19 cellular contexts compared by ENCODE assay signal in the genomic region with DNA sequence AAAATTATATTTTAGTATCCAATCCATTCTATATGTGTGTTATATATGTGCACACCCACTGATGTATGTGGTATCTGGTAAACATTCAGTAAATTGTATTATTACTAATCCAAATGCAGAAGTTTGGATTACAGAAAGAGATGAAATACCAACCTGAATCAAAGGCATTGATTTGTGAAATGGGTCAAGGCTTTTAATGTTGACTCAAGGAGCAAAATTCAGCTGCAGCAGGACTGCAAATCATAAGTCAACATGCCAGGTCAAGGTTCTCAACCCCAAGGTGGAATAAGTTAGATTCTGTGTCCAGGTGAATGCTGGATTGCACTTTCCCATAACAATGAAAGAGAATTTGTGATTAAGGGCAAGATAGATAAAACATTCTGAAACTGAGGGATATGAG.
"Had no signal": no experiment of that assay in that cellular context is flagged by ENCODE, and none has a peak within 500 bp of the region (broad histone marks: within the 10 kb centered on the region; RNA-seq: fewer than 3 reads in every experiment).

No MANE protein-coding gene starts in this region.

- H3K27ac Mint-ChIP-seq: activated CD4-positive, alpha-beta memory T cell treated with anti-CD3 and anti-CD28 coated beads, Interleukin-2, amount 10 ng/mL, durations not matched to agents 7 days and 5 days; activated CD4-positive, alpha-beta T cell treated with anti-CD3 and anti-CD28 coated beads, Interleukin-2, amount 10 ng/mL, durations not matched to agents 7 days and 5 days; activated naive CD8-positive, alpha-beta T cell treated with anti-CD3 and anti-CD28 coated beads for 36 hours; activated naive CD8-positive, alpha-beta T cell treated with anti-CD3 and anti-CD28 coated beads, Interleukin-2, amount 50 U/mL, for 24 hours; activated T-cell treated with anti-CD3 and anti-CD28 coated beads, Interleukin-2, amount 50 U/mL, for 24 hours; activated T-cell treated with anti-CD3 and anti-CD28 coated beads, Interleukin-2, amount 50 U/mL, for 72 hours; dendritic cell treated with granulocyte-macrophage colony-stimulating factor and Interleukin-4, amounts not matched to agents 40 ng/mL and 50 ng/mL, for 4 days; endodermal cell; T-helper 1 cell treated with Interleukin-12 subunit alpha and Interleukin-12 subunit beta and Interleukin-4 antibody, amounts not matched to agents 30 μg/mL and 1 μg/mL, for 36 hours; WTC11 had no signal

- H3K9me3 Mint-ChIP-seq: activated CD4-positive, alpha-beta memory T cell treated with anti-CD3 and anti-CD28 coated beads, Interleukin-2, amount 10 ng/mL, durations not matched to agents 7 days and 5 days; activated CD4-positive, alpha-beta T cell treated with anti-CD3 and anti-CD28 coated beads, Interleukin-2, amount 10 ng/mL, durations not matched to agents 7 days and 5 days; activated naive CD8-positive, alpha-beta T cell treated with anti-CD3 and anti-CD28 coated beads for 36 hours; activated naive CD8-positive, alpha-beta T cell treated with anti-CD3 and anti-CD28 coated beads, Interleukin-2, amount 50 U/mL, for 24 hours; activated T-cell treated with anti-CD3 and anti-CD28 coated beads, Interleukin-2, amount 50 U/mL, for 24 hours; activated T-cell treated with anti-CD3 and anti-CD28 coated beads, Interleukin-2, amount 50 U/mL, for 72 hours; brain; central memory CD8-positive, alpha-beta T cell; dendritic cell treated with granulocyte-macrophage colony-stimulating factor and Interleukin-4, amounts not matched to agents 40 ng/mL and 50 ng/mL, for 4 days; endodermal cell; T-helper 1 cell treated with Interleukin-12 subunit alpha and Interleukin-12 subunit beta and Interleukin-4 antibody, amounts not matched to agents 30 μg/mL and 1 μg/mL, for 36 hours; WTC11 had no signal

- FAIRE-seq: bronchial epithelial cell, frontal cortex had no signal

- H3K36me3 Mint-ChIP-seq: activated naive CD8-positive, alpha-beta T cell treated with anti-CD3 and anti-CD28 coated beads for 36 hours; brain; WTC11 had no signal

- H3K27me3 Mint-ChIP-seq: brain had no signal

- H3K27me3 ChIP-seq: adrenal gland, dorsolateral prefrontal cortex had no signal

- H3K27ac ChIP-seq: adrenal gland, coronary artery, dorsolateral prefrontal cortex, VCaP had no signal

- H3K36me3 ChIP-seq: adrenal gland had no signal

- H3K4me1 ChIP-seq: adrenal gland had no signal

- H3K4me3 Mint-ChIP-seq: activated CD4-positive, alpha-beta memory T cell treated with anti-CD3 and anti-CD28 coated beads, Interleukin-2, amount 10 ng/mL, durations not matched to agents 7 days and 5 days; activated CD4-positive, alpha-beta T cell treated with anti-CD3 and anti-CD28 coated beads, Interleukin-2, amount 10 ng/mL, durations not matched to agents 7 days and 5 days; activated naive CD8-positive, alpha-beta T cell treated with anti-CD3 and anti-CD28 coated beads for 36 hours; activated naive CD8-positive, alpha-beta T cell treated with anti-CD3 and anti-CD28 coated beads, Interleukin-2, amount 50 U/mL, for 24 hours; activated T-cell treated with anti-CD3 and anti-CD28 coated beads, Interleukin-2, amount 50 U/mL, for 24 hours; activated T-cell treated with anti-CD3 and anti-CD28 coated beads, Interleukin-2, amount 50 U/mL, for 72 hours; central memory CD8-positive, alpha-beta T cell; dendritic cell treated with granulocyte-macrophage colony-stimulating factor and Interleukin-4, amounts not matched to agents 40 ng/mL and 50 ng/mL, for 4 days; endodermal cell; T-helper 1 cell treated with Interleukin-12 subunit alpha and Interleukin-12 subunit beta and Interleukin-4 antibody, amounts not matched to agents 30 μg/mL and 1 μg/mL, for 36 hours; WTC11 had no signal

- H3K4me1 Mint-ChIP-seq: activated CD4-positive, alpha-beta memory T cell treated with anti-CD3 and anti-CD28 coated beads, Interleukin-2, amount 10 ng/mL, durations not matched to agents 7 days and 5 days; activated CD4-positive, alpha-beta T cell treated with anti-CD3 and anti-CD28 coated beads, Interleukin-2, amount 10 ng/mL, durations not matched to agents 7 days and 5 days; activated naive CD8-positive, alpha-beta T cell treated with anti-CD3 and anti-CD28 coated beads, Interleukin-2, amount 50 U/mL, for 24 hours had no signal

- DNase-seq: activated gamma-delta T cell had no signal

- H3K9me3 ChIP-seq: adrenal gland had no signal

- H3K4me3 ChIP-seq: adrenal gland, coronary artery, dorsolateral prefrontal cortex had no signal
